ENCODE assay signal across 16 cellular contexts in the genomic region with DNA sequence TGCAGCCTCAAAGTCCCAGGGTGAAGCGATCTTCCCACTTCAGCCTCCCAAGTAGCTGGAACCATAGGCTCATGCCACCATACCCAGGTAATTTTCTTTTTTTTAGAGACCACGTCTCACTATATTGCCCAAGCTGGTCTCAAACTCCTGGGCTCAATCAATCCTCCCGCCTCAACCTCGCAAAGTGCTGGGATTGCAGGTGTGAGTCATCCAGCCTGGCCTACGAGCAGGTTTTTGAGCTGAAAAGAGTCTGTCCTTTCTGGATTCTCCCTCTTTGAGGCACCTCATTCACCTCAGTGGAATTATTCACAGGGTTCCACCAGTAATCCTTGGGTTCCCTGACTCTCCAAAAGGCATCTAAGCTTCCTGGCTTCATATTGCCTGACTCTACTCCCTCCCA. TPM values are rescaled to one million over a fixed set of nuclear protein-coding genes. Genes with fewer than 3 reads are reported as not detected.
DNase-seq lines count a peak whose midpoint lies in the region; ATAC-seq and TF ChIP-seq lines count a peak whose summit lies in the region.
"Had no signal": no experiment of that assay in that cellular context is flagged by ENCODE, and none has a peak within 500 bp of the region (broad histone marks: within the 10 kb centered on the region; RNA-seq: fewer than 3 reads in every experiment).

No MANE protein-coding gene starts in this region.

- H3K27me3 ChIP-seq in PC-3 (ENCODE audit: low read length) = no peaks in the 10 kb centered on the region
- H3K27me3 ChIP-seq: BLaER1 treated with 17β-estradiol and CSF1 and Interleukin-3, amounts not matched to agents 10 nM and 100 nM had no signal

- H3K4me3 Mint-ChIP-seq in chondrocyte (ENCODE audit: unreplicated experiment) = no peak overlapping the region
- H3K4me3 Mint-ChIP-seq: B cell; CD8-positive, alpha-beta T cell; HFFc6 had no signal

- H3K79me2 ChIP-seq in PC-3 (ENCODE audit: low read length) = no peaks in the 10 kb centered on the region

- H3K4me1 Mint-ChIP-seq in chondrocyte (ENCODE audit: low read depth) = peaks cover 26% of the 10 kb centered on the region
- H3K4me1 Mint-ChIP-seq: B cell had no signal

- H3K27ac Mint-ChIP-seq in chondrocyte (ENCODE audit: unreplicated experiment) = no peak overlapping the region
- H3K27ac Mint-ChIP-seq: B cell; CD8-positive, alpha-beta T cell; HFFc6 had no signal

- ATAC-seq in PC-3 (no peak), HG03097 (IDR thresholded peaks at IDR 0.05; ENCODE audit: low FRiP score, unreplicated experiment) (no peak)
- ATAC-seq: CD8-positive, alpha-beta T cell had no signal

- POLR2A ChIA-PET in HEK293 (lab: Yijun Ruan, JAX) (interaction anchor here (1.1 kb wide), 1 partner anchor 10 kb away, joined by 3 read pairs; no protein-coding TSS in a partner anchor), PC-3 (lab: Charles Lee; ENCODE audit: unreplicated experiment) (no interaction called here)

- H3K9ac ChIP-seq in PC-3 (ENCODE audit: low read length) = no peak overlapping the region
- H3K9ac ChIP-seq: BLaER1 treated with 17β-estradiol and CSF1 and Interleukin-3, amounts not matched to agents 10 nM and 100 nM; GM23248 had no signal

- no peaks in the 10 kb centered on the region for H4K20me1 ChIP-seq in PC-3 (ENCODE audit: low read length)
- H4K20me1 ChIP-seq: BLaER1 treated with 17β-estradiol and CSF1 and Interleukin-3, amounts not matched to agents 10 nM and 100 nM had no signal

- no peak overlapping the region for H3K4me3 ChIP-seq in HEK293 (ENCODE audit: low read depth, low read length)
- H3K4me3 ChIP-seq in PC-3 (ENCODE audit: low read length) = no peak overlapping the region
- H3K4me3 ChIP-seq: BLaER1 treated with 17β-estradiol and CSF1 and Interleukin-3, amounts not matched to agents 10 nM and 100 nM; GM23248 had no signal

- H3K4me1 ChIP-seq in HEK293 (ENCODE audit: control insufficient read depth, insufficient read depth, low read length) (no peaks in the 10 kb centered on the region), PC-3 (ENCODE audit: insufficient read depth, low read length) (peaks cover 12% of the 10 kb centered on the region)

- no TSS peak for BruUV-seq in PC-3 (replicated peaks; lab: Mats Ljungman, UMichigan)

- no peak overlapping the region for H3K4me2 ChIP-seq in PC-3 (ENCODE audit: low read length)
- H3K4me2 ChIP-seq: BLaER1 treated with 17β-estradiol and CSF1 and Interleukin-3, amounts not matched to agents 10 nM and 100 nM had no signal

- TF ChIP-seq CTCF in HEK293 (tag by site-specific recombination; IDR thresholded peaks at IDR 0.05) = no peak
- TF ChIP-seq CTCF in PC-3 (conservative IDR thresholded peaks at IDR 0.05; ENCODE audit: low read depth, low read length) = no peak
- no peak for TF ChIP-seq CTCF in chondrocyte (IDR thresholded peaks at IDR 0.05)

- intact Hi-C loops in PC-3 (cut with micrococcal nuclease) = no loop called here

- H3F3A ChIP-seq in PC-3 (ENCODE audit: low read length, unreplicated experiment) = no peaks in the 10 kb centered on the region

- H3K9me3 ChIP-seq in HEK293 (ENCODE audit: control insufficient read depth, insufficient read depth, low read depth, low read length) (no peaks in the 10 kb centered on the region), PC-3 (ENCODE audit: low read length) (0 out of 2 replicates have a peak, but pooled peaks cover 8% of the 10 kb centered on the region)

- CTCF ChIA-PET in HEK293 (lab: Yijun Ruan, JAX) (interaction anchor here (1.1 kb wide), 1 partner anchor 15 kb away, joined by 4 read pairs; no protein-coding TSS in a partner anchor), PC-3 (lab: Charles Lee) (interaction anchor here (0.6 kb wide), 1 partner anchor 385 kb away, joined by 3 read pairs; no protein-coding TSS in a partner anchor)

- DNase-seq in PC-3 (peak; percentile 25), chondrocyte (ENCODE audit: low spot score) (peak; percentile 17), islet precursor cell (peak; percentile 71), NCI-H510A treated with DMSO at 0.1 percent for 48 hours (lab: John Stamatoyannopoulos, UW) (no peak), NCI-H2171 treated with DMSO at 0.1 percent for 48 hours (lab: John Stamatoyannopoulos, UW) (no peak)
- DNase-seq: Calu3; CD8-positive, alpha-beta T cell; GM23248; HCEC 1CT; HFFc6; IMR-90 had no signal

- no peaks in the 10 kb centered on the region for H3K36me3 ChIP-seq in HEK293 (ENCODE audit: control insufficient read depth in 2 of 2, insufficient read depth in 1 of 2, low read length in 2 of 2)
- H3K36me3 ChIP-seq in PC-3 (ENCODE audit: low read depth, low read length) = no peaks in the 10 kb centered on the region

- H3K27me3 Mint-ChIP-seq in chondrocyte (ENCODE audit: low read depth) = peaks cover 16% of the 10 kb centered on the region

- peak overlapping the region; percentile 37; the same call in 1 of the 2 replicates for H2AFZ ChIP-seq in PC-3 (ENCODE audit: low read length)
- H2AFZ ChIP-seq: GM23248 had no signal

- H3K9me3 Mint-ChIP-seq in chondrocyte (ENCODE audit: low read depth) = peaks cover 4% of the 10 kb centered on the region
- H3K9me3 Mint-ChIP-seq: CD8-positive, alpha-beta T cell had no signal

- H3K36me3 Mint-ChIP-seq in chondrocyte (ENCODE audit: low read depth) = peaks cover under 1% of the 10 kb centered on the region
- H3K36me3 Mint-ChIP-seq: CD8-positive, alpha-beta T cell had no signal

- no peaks in the 10 kb centered on the region for H3K9me2 ChIP-seq in PC-3 (replicated peaks; ENCODE audit: low read length)

- H3K27ac ChIP-seq in HEK293 (ENCODE audit: extremely low read depth, low read depth, low read length) (no peak overlapping the region), PC-3 (ENCODE audit: low read length) (no peak overlapping the region)
- H3K27ac ChIP-seq: BLaER1 treated with 17β-estradiol and CSF1 and Interleukin-3, amounts not matched to agents 10 nM and 100 nM; GM23248 had no signal

TF ChIP-seq in HEK293, 187 proteins besides CTCF, POLR2A, EP300 and RAD21:
- TF ChIP-seq ZNF560 (tag by site-specific recombination; IDR thresholded peaks at IDR 0.05; ENCODE audit: borderline replicate concordance) (no peak), ZNF544 (tag by site-specific recombination; IDR thresholded peaks at IDR 0.05) (no peak), ZNF211 (tag by site-specific recombination; IDR thresholded peaks at IDR 0.05; ENCODE audit: low read depth) (no peak), GFI1B (tag by site-specific recombination; IDR thresholded peaks at IDR 0.05) (peak; percentile 66; the same call in 1 of the 2 replicates), ZSCAN30 (tag by site-specific recombination; IDR thresholded peaks at IDR 0.05) (no peak), ZNF433 (tag by site-specific recombination; IDR thresholded peaks at IDR 0.05; ENCODE audit: low read depth) (no peak)
TF ChIP-seq in HEK293: peak in this region for 1.

RNA-seq across cellular contexts. Expression of gene LEP, which starts 7.6 kb away (rescaled TPM):
- total RNA-seq in PC-3 (2014; rRNA removed) (not detected in 2 replicates), chondrocyte (not detected in 3 replicates)
- total RNA-seq: A172; B cell; Calu3; CD8-positive, alpha-beta T cell; HFFc6; IMR-90 had no signal

Comparison
In these comparisons a context has a peak if more than half of its experiments do, and no peak if none do; other contexts are left out.
1. DNase-seq: peak in PC-3 (single experiment), chondrocyte (single experiment) and islet precursor cell (single experiment); none in NCI-H510A treated with DMSO at 0.1 percent for 48 hours (single experiment) and NCI-H2171 treated with DMSO at 0.1 percent for 48 hours (single experiment).